Comparison of ENCODE assay signal across 9 cellular contexts in the genomic region with DNA sequence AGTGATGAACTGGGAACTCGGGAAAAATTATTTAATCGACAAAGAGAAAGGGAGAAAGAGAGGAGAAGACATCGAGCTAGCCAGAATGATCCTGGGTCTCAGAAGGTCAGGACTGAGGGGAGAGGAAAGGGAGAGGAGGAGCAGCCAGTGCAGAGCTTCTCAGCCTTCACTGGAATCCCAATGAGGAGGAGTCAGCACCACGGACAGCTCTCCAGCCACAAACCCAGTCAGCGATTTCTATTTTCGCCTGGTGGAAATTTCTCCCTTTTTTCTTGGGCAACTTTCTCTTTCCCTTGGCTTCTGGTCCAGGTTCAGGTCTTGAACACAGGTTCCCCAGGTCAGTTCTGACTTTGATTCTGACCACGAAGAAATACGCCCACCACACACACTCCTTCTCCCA. TPM values are rescaled to one million over a fixed set of nuclear protein-coding genes. Genes with fewer than 3 reads are reported as not detected.
DNase-seq lines count a peak whose midpoint lies in the region; ATAC-seq, FAIRE-seq and TF ChIP-seq lines count a peak whose summit lies in the region.
"Had no signal": no experiment of that assay in that cellular context is flagged by ENCODE, and none has a peak within 500 bp of the region (broad histone marks: within the 10 kb centered on the region; RNA-seq: fewer than 3 reads in every experiment).

No MANE protein-coding gene starts in this region.

- no peak overlapping the region for H2BK5ac ChIP-seq in mesenchymal stem cell (ENCODE audit: low read depth, low read length, poor library complexity, severe bottlenecking)

- ATAC-seq in GM19467 (IDR thresholded peaks at IDR 0.05; ENCODE audit: unreplicated experiment) (no peak), GM21367 (IDR thresholded peaks at IDR 0.05; ENCODE audit: unreplicated experiment) (no peak)

- no peak overlapping the region for H4K8ac ChIP-seq in mesenchymal stem cell (ENCODE audit: low read length)

- no peak overlapping the region for H2AFZ ChIP-seq in mesenchymal stem cell (ENCODE audit: low read depth, low read length)

- no peak overlapping the region for H3K27ac ChIP-seq in mesenchymal stem cell (ENCODE audit: low read length, poor library complexity, severe bottlenecking)
- H3K27ac ChIP-seq: thoracic aorta had no signal

- no peak overlapping the region for H3K18ac ChIP-seq in mesenchymal stem cell (ENCODE audit: low read depth in 1 of 2, low read length in 2 of 2)

- no peak overlapping the region for H2BK120ac ChIP-seq in mesenchymal stem cell (ENCODE audit: low read depth, low read length)

- no peak overlapping the region for H2AK5ac ChIP-seq in mesenchymal stem cell (ENCODE audit: low read length, severe bottlenecking)

- H3K9ac ChIP-seq in mesenchymal stem cell (ENCODE audit: low read length): no peak overlapping the region

- no peak for TF ChIP-seq EP300 in Ishikawa (IDR thresholded peaks at IDR 0.05; ENCODE audit: borderline replicate concordance)

- TF ChIP-seq CTCF in bronchial epithelial cell (IDR thresholded peaks at IDR 0.05; ENCODE audit: insufficient read depth, low read length, severe bottlenecking): no peak

- peaks cover 15% of the 10 kb centered on the region for H3K27me3 ChIP-seq in bronchial epithelial cell (ENCODE audit: control insufficient read depth, insufficient read depth, low read length)
- H3K27me3 ChIP-seq in mesenchymal stem cell (ENCODE audit: control insufficient read depth in 1 of 2, insufficient read depth in 1 of 2, low read length in 2 of 2): peaks cover 21 to 42% of the 10 kb centered on the region in 2 experiments

- H3K4me3 ChIP-seq in bronchial epithelial cell (ENCODE audit: low read depth, low read length): no peak overlapping the region
- no peak overlapping the region for H3K4me3 ChIP-seq in mesenchymal stem cell (ENCODE audit: insufficient read depth in 1 of 2, low read depth in 1 of 2, low read length in 2 of 2)
- H3K4me3 ChIP-seq: thoracic aorta had no signal

- WGBS in mesenchymal stem cell: 7% methylated on average over 8 of the region's 8 CpGs

- no peaks in the 10 kb centered on the region for H3K79me1 ChIP-seq in mesenchymal stem cell (replicated peaks; ENCODE audit: low read length, poor library complexity, severe bottlenecking)

- peaks cover 14% of the 10 kb centered on the region for H3K4me1 ChIP-seq in mesenchymal stem cell (ENCODE audit: control insufficient read depth, insufficient read depth, low read depth, low read length)

- H4K91ac ChIP-seq in mesenchymal stem cell (ENCODE audit: low read length): no peak overlapping the region

- DNase-seq in EL (peak; percentile 10), bronchial epithelial cell (ENCODE audit: low read depth) (peak; percentile 12), mesenchymal stem cell (peak; percentile 25), NCI-H446 treated with DMSO at 0.1 percent for 48 hours (lab: John Stamatoyannopoulos, UW) (no peak), H4 (ENCODE audit: low spot score) (no peak)

- H3K23ac ChIP-seq in mesenchymal stem cell (ENCODE audit: low read length in 2 of 2): no peak overlapping the region

- H3K4ac ChIP-seq in mesenchymal stem cell (ENCODE audit: low read depth in 1 of 2, low read length in 2 of 2): no peak overlapping the region

- TF ChIP-seq RAD21 in Ishikawa (IDR thresholded peaks at IDR 0.05; ENCODE audit: low read depth): no peak

- no peaks in the 10 kb centered on the region for H3K36me3 ChIP-seq in bronchial epithelial cell (ENCODE audit: control insufficient read depth, insufficient read depth, low read length)
- H3K36me3 ChIP-seq in mesenchymal stem cell (ENCODE audit: control insufficient read depth in 1 of 2, insufficient read depth in 2 of 2, low read depth in 1 of 2, low read length in 2 of 2): no peaks in the 10 kb centered on the region
- H3K36me3 ChIP-seq: thoracic aorta had no signal

- H2BK12ac ChIP-seq in mesenchymal stem cell (ENCODE audit: low read length in 2 of 2): no peak overlapping the region

- no peak overlapping the region for H3K4me2 ChIP-seq in mesenchymal stem cell (ENCODE audit: low read length, poor library complexity, severe bottlenecking)

- H3K14ac ChIP-seq in mesenchymal stem cell (ENCODE audit: low read length in 2 of 2): no peak overlapping the region

- FAIRE-seq in bronchial epithelial cell (lab: Jason Lieb, UNC): no peak

- H2BK15ac ChIP-seq in mesenchymal stem cell (ENCODE audit: low read depth, poor library complexity, severe bottlenecking): no peak overlapping the region

- no peaks in the 10 kb centered on the region for H3K9me3 ChIP-seq in mesenchymal stem cell (ENCODE audit: control insufficient read depth, low read length)
- H3K9me3 ChIP-seq: thoracic aorta had no signal

TF ChIP-seq in Ishikawa, 13 proteins besides CTCF, POLR2A, EP300 and RAD21:
- TF ChIP-seq YY1 (IDR thresholded peaks at IDR 0.05; ENCODE audit: low read depth) (no peak), CEBPB (IDR thresholded peaks at IDR 0.05) (no peak)
- TF ChIP-seq, protein P1, sequence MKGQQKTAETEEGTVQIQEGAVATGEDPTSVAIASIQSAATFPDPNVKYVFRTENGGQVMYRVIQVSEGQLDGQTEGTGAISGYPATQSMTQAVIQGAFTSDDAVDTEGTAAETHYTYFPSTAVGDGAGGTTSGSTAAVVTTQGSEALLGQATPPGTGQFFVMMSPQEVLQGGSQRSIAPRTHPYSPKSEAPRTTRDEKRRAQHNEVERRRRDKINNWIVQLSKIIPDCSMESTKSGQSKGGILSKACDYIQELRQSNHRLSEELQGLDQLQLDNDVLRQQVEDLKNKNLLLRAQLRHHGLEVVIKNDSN (IDR thresholded peaks at IDR 0.05): no peak
- TF ChIP-seq, protein P2, sequence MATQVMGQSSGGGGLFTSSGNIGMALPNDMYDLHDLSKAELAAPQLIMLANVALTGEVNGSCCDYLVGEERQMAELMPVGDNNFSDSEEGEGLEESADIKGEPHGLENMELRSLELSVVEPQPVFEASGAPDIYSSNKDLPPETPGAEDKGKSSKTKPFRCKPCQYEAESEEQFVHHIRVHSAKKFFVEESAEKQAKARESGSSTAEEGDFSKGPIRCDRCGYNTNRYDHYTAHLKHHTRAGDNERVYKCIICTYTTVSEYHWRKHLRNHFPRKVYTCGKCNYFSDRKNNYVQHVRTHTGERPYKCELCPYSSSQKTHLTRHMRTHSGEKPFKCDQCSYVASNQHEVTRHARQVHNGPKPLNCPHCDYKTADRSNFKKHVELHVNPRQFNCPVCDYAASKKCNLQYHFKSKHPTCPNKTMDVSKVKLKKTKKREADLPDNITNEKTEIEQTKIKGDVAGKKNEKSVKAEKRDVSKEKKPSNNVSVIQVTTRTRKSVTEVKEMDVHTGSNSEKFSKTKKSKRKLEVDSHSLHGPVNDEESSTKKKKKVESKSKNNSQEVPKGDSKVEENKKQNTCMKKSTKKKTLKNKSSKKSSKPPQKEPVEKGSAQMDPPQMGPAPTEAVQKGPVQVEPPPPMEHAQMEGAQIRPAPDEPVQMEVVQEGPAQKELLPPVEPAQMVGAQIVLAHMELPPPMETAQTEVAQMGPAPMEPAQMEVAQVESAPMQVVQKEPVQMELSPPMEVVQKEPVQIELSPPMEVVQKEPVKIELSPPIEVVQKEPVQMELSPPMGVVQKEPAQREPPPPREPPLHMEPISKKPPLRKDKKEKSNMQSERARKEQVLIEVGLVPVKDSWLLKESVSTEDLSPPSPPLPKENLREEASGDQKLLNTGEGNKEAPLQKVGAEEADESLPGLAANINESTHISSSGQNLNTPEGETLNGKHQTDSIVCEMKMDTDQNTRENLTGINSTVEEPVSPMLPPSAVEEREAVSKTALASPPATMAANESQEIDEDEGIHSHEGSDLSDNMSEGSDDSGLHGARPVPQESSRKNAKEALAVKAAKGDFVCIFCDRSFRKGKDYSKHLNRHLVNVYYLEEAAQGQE (IDR thresholded peaks at IDR 0.05; ENCODE audit: low read depth): peak; percentile 93

RNA-seq across cellular contexts. Expression of a gene that starts 1.6 kb away (rescaled TPM):
- total RNA-seq in bronchial epithelial cell: 0.13 and 1.6 TPM in 2 replicates
- polyA plus RNA-seq in mesenchymal stem cell (2013, experiment 1 of 2): 0.01 TPM
- polyA plus RNA-seq in mesenchymal stem cell (2013, experiment 2 of 2): 0.01 TPM
- total RNA-seq in H4 (2014; rRNA removed; shearing (Covaris generic)): not detected in 2 replicates

Comparison
In these comparisons a context has a peak if more than half of its experiments do, and no peak if none do; other contexts are left out.
1. DNase-seq: peak in EL (single experiment), bronchial epithelial cell (single experiment) and mesenchymal stem cell (single experiment); none in NCI-H446 treated with DMSO at 0.1 percent for 48 hours (single experiment) and H4 (single experiment).